ENCODE assay signal across 1 cellular context in genomic region chr10:12499066-12499465, GRCh38.
TF ChIP-seq lines count a peak whose summit lies in the region.

No MANE protein-coding gene starts in this region.

TF ChIP-seq in IMR-90, 13 proteins besides CTCF, POLR2A, EP300 and RAD21:
- no peak for TF ChIP-seq BHLHE40 (IDR thresholded peaks at IDR 0.05; ENCODE audit: low read depth, low read length)
- no peak for TF ChIP-seq RFX5 (IDR thresholded peaks at IDR 0.05; ENCODE audit: low read depth, low read length)
- no peak for TF ChIP-seq MAFK (IDR thresholded peaks at IDR 0.05; ENCODE audit: low read depth, low read length)
